ENCODE assay signal across 1 cellular context in the genomic region with DNA sequence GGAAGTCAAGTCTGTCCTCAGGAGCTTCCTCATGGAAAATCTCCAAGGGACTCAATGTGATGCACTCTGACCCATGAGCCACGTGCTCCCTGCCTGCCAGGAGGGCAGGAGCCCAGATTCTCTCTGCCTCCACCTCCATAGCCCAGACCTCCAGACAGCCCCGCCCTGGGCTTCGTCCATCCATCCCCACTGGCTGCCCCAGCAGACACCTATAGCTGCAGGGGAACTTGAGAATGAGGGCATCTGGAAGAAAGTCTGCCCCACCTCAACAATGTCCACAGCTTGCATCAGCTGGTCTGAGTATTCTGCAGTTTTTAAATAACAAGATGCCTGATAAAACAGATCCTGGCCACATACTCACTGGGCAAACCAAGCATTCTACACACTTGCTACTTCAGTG.
TF ChIP-seq lines count a peak whose summit lies in the region.

No MANE protein-coding gene starts in this region.

TF ChIP-seq in GM23338, 12 proteins besides CTCF, POLR2A, EP300 and RAD21 (continued from another document):
- TF ChIP-seq ZNF462 (CRISPR knock-in tag; IDR thresholded peaks at IDR 0.05) (no peak), JUNB (IDR thresholded peaks at IDR 0.05; ENCODE audit: unreplicated experiment) (no peak), EZH2 (IDR thresholded peaks at IDR 0.05; ENCODE audit: low read depth, unreplicated experiment) (no peak), POLR2AphosphoS5 (IDR thresholded peaks at IDR 0.05; ENCODE audit: low read depth) (no peak), EZH2phosphoT487 (IDR thresholded peaks at IDR 0.05; ENCODE audit: unreplicated experiment) (no peak), NANOG (IDR thresholded peaks at IDR 0.05; ENCODE audit: borderline replicate concordance) (no peak), ZNF114 (CRISPR knock-in tag; IDR thresholded peaks at IDR 0.05) (no peak), CREB1 (CRISPR knock-in tag; IDR thresholded peaks at IDR 0.05; ENCODE audit: low read depth) (no peak), REST (IDR thresholded peaks at IDR 0.05; ENCODE audit: unreplicated experiment) (no peak)
